In genomic region chr6:157017861-157018260, GRCh38 we compare ENCODE assay signal across 14 cellular contexts.
A peak's percentile ranks its signal among the peaks of the same experiment; 100 is the strongest.
DNase-seq lines count a peak whose midpoint lies in the region; ATAC-seq lines count a peak whose summit lies in the region.
"Had no signal": no experiment of that assay in that cellular context is flagged by ENCODE, and none has a peak within 500 bp of the region (broad histone marks: within the 10 kb centered on the region; RNA-seq: fewer than 3 reads in every experiment).

No MANE protein-coding gene starts in this region.

- H3K27me3 Mint-ChIP-seq in central memory CD8-positive, alpha-beta T cell = no peaks in the 10 kb centered on the region
- no peaks in the 10 kb centered on the region for H3K27me3 Mint-ChIP-seq in stimulated activated memory B cell treated with anti-CD40 and anti-IgM and Interleukin-4, amounts not matched to agents 10 μg/mL and 1 μg/mL and 100 μg/mL, for 72 hours
- H3K27me3 Mint-ChIP-seq: stimulated activated naive CD8-positive, alpha-beta T cell treated with anti-CD3 and anti-CD28 coated beads, Interleukin-15, amount 100 ng/mL, for 72 hours had no signal

- ATAC-seq in activated naive CD4-positive, alpha-beta T cell treated with anti-CD3 and anti-CD28 coated beads, Interleukin-2, amount 50 U/mL, for 72 hours = no peak
- ATAC-seq in central memory CD8-positive, alpha-beta T cell (replicated peaks; ENCODE audit: extremely low read depth, poor library complexity, severe bottlenecking) = no peak
- no peak for ATAC-seq in stimulated activated memory B cell treated with anti-CD40 and anti-IgM and Interleukin-4, amounts not matched to agents 10 μg/mL and 1 μg/mL and 100 μg/mL, for 72 hours
- ATAC-seq in GM18870 (IDR thresholded peaks at IDR 0.05; ENCODE audit: unreplicated experiment) = no peak
- ATAC-seq: left ventricle myocardium superior; stimulated activated naive CD8-positive, alpha-beta T cell treated with anti-CD3 and anti-CD28 coated beads, Interleukin-15, amount 100 ng/mL, for 72 hours had no signal

- H3K4me3 Mint-ChIP-seq in central memory CD8-positive, alpha-beta T cell = no peak overlapping the region
- H3K4me3 Mint-ChIP-seq in stimulated activated memory B cell treated with anti-CD40 and anti-IgM and Interleukin-4, amounts not matched to agents 10 μg/mL and 1 μg/mL and 100 μg/mL, for 72 hours = no peak overlapping the region
- H3K4me3 Mint-ChIP-seq: stimulated activated naive CD8-positive, alpha-beta T cell treated with anti-CD3 and anti-CD28 coated beads, Interleukin-15, amount 100 ng/mL, for 72 hours had no signal

- no peaks in the 10 kb centered on the region for H3K9me3 Mint-ChIP-seq in activated naive CD4-positive, alpha-beta T cell treated with anti-CD3 and anti-CD28 coated beads, Interleukin-2, amount 50 U/mL, for 72 hours
- H3K9me3 Mint-ChIP-seq in central memory CD8-positive, alpha-beta T cell = no peaks in the 10 kb centered on the region
- H3K9me3 Mint-ChIP-seq in stimulated activated memory B cell treated with anti-CD40 and anti-IgM and Interleukin-4, amounts not matched to agents 10 μg/mL and 1 μg/mL and 100 μg/mL, for 72 hours = no peaks in the 10 kb centered on the region
- H3K9me3 Mint-ChIP-seq: stimulated activated naive CD8-positive, alpha-beta T cell treated with anti-CD3 and anti-CD28 coated beads, Interleukin-15, amount 100 ng/mL, for 72 hours had no signal

- H3K36me3 Mint-ChIP-seq in activated naive CD4-positive, alpha-beta T cell treated with anti-CD3 and anti-CD28 coated beads, Interleukin-2, amount 50 U/mL, for 72 hours = no peaks in the 10 kb centered on the region
- peaks cover 17% of the 10 kb centered on the region for H3K36me3 Mint-ChIP-seq in central memory CD8-positive, alpha-beta T cell (ENCODE audit: insufficient read depth)
- H3K36me3 Mint-ChIP-seq in stimulated activated memory B cell treated with anti-CD40 and anti-IgM and Interleukin-4, amounts not matched to agents 10 μg/mL and 1 μg/mL and 100 μg/mL, for 72 hours = no peaks in the 10 kb centered on the region

- H3K27ac Mint-ChIP-seq in activated naive CD4-positive, alpha-beta T cell treated with anti-CD3 and anti-CD28 coated beads, Interleukin-2, amount 50 U/mL, for 72 hours = peak overlapping the region; percentile 4 to 98
- H3K27ac Mint-ChIP-seq in central memory CD8-positive, alpha-beta T cell (ENCODE audit: low read depth) = peak overlapping the region; percentile 74
- peak overlapping the region; percentile 66 for H3K27ac Mint-ChIP-seq in stimulated activated memory B cell treated with anti-CD40 and anti-IgM and Interleukin-4, amounts not matched to agents 10 μg/mL and 1 μg/mL and 100 μg/mL, for 72 hours

- peaks cover 43% of the 10 kb centered on the region for H3K4me1 Mint-ChIP-seq in central memory CD8-positive, alpha-beta T cell
- H3K4me1 Mint-ChIP-seq in stimulated activated memory B cell treated with anti-CD40 and anti-IgM and Interleukin-4, amounts not matched to agents 10 μg/mL and 1 μg/mL and 100 μg/mL, for 72 hours = peaks cover 71% of the 10 kb centered on the region

- no peak for DNase-seq in activated naive CD4-positive, alpha-beta T cell treated with anti-CD3 and anti-CD28 coated beads, Interleukin-2, amount 50 U/mL, for 72 hours (ENCODE audit: low spot score in 2 of 2)
- no peak for DNase-seq in activated naive CD4-positive, alpha-beta T cell treated with anti-CD3 and anti-CD28 coated beads, Interleukin-2, amount 50 U/mL, for 16 hours
- DNase-seq in NCI-H226 (peak; percentile 73), NCI-H1417 (lab: John Stamatoyannopoulos, UW) (no peak), NCI-H82 (lab: John Stamatoyannopoulos, UW) (no peak)
- DNase-seq in central memory CD8-positive, alpha-beta T cell (ENCODE audit: low spot score in 2 of 2) = no peak
- DNase-seq: activated naive CD4-positive, alpha-beta T cell treated with Interleukin-2 at 50 U/mL for 16 hours; COR-L47; left ventricle myocardium superior; NCI-H446 treated with DMSO at 0.1 percent for 48 hours; SK-N-SH; stimulated activated naive CD8-positive, alpha-beta T cell treated with anti-CD3 and anti-CD28 coated beads, Interleukin-15, amount 100 ng/mL, for 72 hours had no signal
